Comparison of ENCODE assay signal across 21 cellular contexts in the genomic region with DNA sequence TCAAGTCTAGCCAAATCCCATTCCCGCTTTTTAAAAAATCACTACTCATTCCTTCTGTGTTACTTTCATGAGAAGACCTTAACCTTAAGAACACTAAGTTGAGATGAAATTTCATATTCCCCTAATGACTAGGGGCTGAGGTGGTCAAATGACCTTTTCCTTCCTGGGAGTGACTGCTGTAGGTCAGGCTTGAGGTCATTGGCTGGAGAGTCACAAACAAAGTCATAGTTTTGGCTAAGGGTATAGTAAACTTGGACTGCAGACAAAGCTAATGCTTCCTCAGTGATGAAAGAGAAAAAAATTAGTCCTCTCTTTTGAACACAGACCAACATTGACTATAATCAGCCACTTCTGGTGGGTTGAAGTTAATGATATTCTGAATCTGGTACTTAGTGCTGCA.
"Had no signal": no experiment of that assay in that cellular context is flagged by ENCODE, and none has a peak within 500 bp of the region (broad histone marks: within the 10 kb centered on the region; RNA-seq: fewer than 3 reads in every experiment).

No MANE protein-coding gene starts in this region.

- H3K36me3 ChIP-seq: colonic mucosa, ovary, prostate gland, right atrium auricular region, stomach, suprapubic skin, tibial nerve had no signal

- H3K27me3 Mint-ChIP-seq: natural killer cell treated with Interleukin-12 subunit alpha and Interleukin-12 subunit beta and Interleukin-15 and Interleukin-18, amount 100 ng/mL, for 72 hours had no signal

- ATAC-seq: activated T-cell treated with anti-CD3 and anti-CD28 coated beads, Interleukin-2, amount 50 U/mL, for 4 hours; natural killer cell treated with Interleukin-12 subunit alpha and Interleukin-12 subunit beta and Interleukin-15 and Interleukin-18, amount 100 ng/mL, for 72 hours; stimulated activated memory B cell treated with anti-CD40 and anti-IgM and Interleukin-4, amounts not matched to agents 10 μg/mL and 1 μg/mL and 100 μg/mL, for 72 hours had no signal

- H3K4me3 Mint-ChIP-seq: activated naive CD8-positive, alpha-beta T cell; activated T-cell treated with anti-CD3 and anti-CD28 coated beads, Interleukin-2, amount 50 U/mL, for 4 hours; natural killer cell treated with Interleukin-12 subunit alpha and Interleukin-12 subunit beta and Interleukin-15 and Interleukin-18, amount 100 ng/mL, for 72 hours; stimulated activated memory B cell treated with anti-CD40 and anti-IgM and Interleukin-4, amounts not matched to agents 10 μg/mL and 1 μg/mL and 100 μg/mL, for 72 hours had no signal

- H3K27me3 ChIP-seq: colonic mucosa, ovary, right atrium auricular region, stomach, suprapubic skin, tibial nerve had no signal

- H3K4me3 ChIP-seq: colonic mucosa, ovary, prostate gland, right atrium auricular region, stomach, suprapubic skin, tibial nerve had no signal

- DNase-seq: activated CD4-positive, alpha-beta T cell treated with anti-CD3 and anti-CD28 coated beads for 1 hour; activated CD4-positive, alpha-beta T cell treated with anti-CD3 and anti-CD28 coated beads, Interleukin-2, amount 50 U/mL, for 4 hours; activated CD8-positive, alpha-beta memory T cell treated with anti-CD3 and anti-CD28 coated beads for 24 hours; activated CD8-positive, alpha-beta memory T cell treated with anti-CD3 and anti-CD28 coated beads, Interleukin-2, amount 50 U/mL, for 4 hours; activated naive CD4-positive, alpha-beta T cell; activated T-cell treated with anti-CD3 and anti-CD28 coated beads, Interleukin-2, amount 50 U/mL, for 4 hours; colonic mucosa; kidney; midbrain; ovary; stomach; T-helper 9 cell had no signal

- H3K4me1 Mint-ChIP-seq: stimulated activated memory B cell treated with anti-CD40 and anti-IgM and Interleukin-4, amounts not matched to agents 10 μg/mL and 1 μg/mL and 100 μg/mL, for 72 hours had no signal

- H3K36me3 Mint-ChIP-seq: activated naive CD8-positive, alpha-beta T cell; natural killer cell treated with Interleukin-12 subunit alpha and Interleukin-12 subunit beta and Interleukin-15 and Interleukin-18, amount 100 ng/mL, for 72 hours; stimulated activated memory B cell treated with anti-CD40 and anti-IgM and Interleukin-4, amounts not matched to agents 10 μg/mL and 1 μg/mL and 100 μg/mL, for 72 hours had no signal

- H3K9me3 Mint-ChIP-seq: activated T-cell treated with anti-CD3 and anti-CD28 coated beads, Interleukin-2, amount 50 U/mL, for 4 hours; activated T-helper 2 cell treated with anti-CD3 and anti-CD28 coated beads, Interferon-gamma antibody, Interleukin-2, Interleukin-4, amounts not matched to agents 10 μg/mL and 5 μg/mL and 100 μg/mL, durations not matched to agents 14 hours and 24 hours and 36 hours; natural killer cell treated with Interleukin-12 subunit alpha and Interleukin-12 subunit beta and Interleukin-15 and Interleukin-18, amount 100 ng/mL, for 72 hours had no signal

- H3K4me1 ChIP-seq: colonic mucosa, prostate gland, right atrium auricular region, stomach, suprapubic skin had no signal

- H3K27ac ChIP-seq: colonic mucosa, ovary, prostate gland, right atrium auricular region, stomach, suprapubic skin, tibial nerve had no signal

- H3K27ac Mint-ChIP-seq: activated naive CD8-positive, alpha-beta T cell; activated T-helper 2 cell treated with anti-CD3 and anti-CD28 coated beads, Interferon-gamma antibody, Interleukin-2, Interleukin-4, amounts not matched to agents 10 μg/mL and 5 μg/mL and 100 μg/mL, durations not matched to agents 14 hours and 24 hours and 36 hours; natural killer cell treated with Interleukin-12 subunit alpha and Interleukin-12 subunit beta and Interleukin-15 and Interleukin-18, amount 100 ng/mL, for 72 hours; stimulated activated memory B cell treated with anti-CD40 and anti-IgM and Interleukin-4, amounts not matched to agents 10 μg/mL and 1 μg/mL and 100 μg/mL, for 72 hours had no signal

- H3K9me3 ChIP-seq: colonic mucosa, ovary, prostate gland, right atrium auricular region, stomach, suprapubic skin, tibial nerve had no signal

- FAIRE-seq: astrocyte, kidney had no signal
